Comparison of ENCODE assay signal across 8 cellular contexts in the genomic region with DNA sequence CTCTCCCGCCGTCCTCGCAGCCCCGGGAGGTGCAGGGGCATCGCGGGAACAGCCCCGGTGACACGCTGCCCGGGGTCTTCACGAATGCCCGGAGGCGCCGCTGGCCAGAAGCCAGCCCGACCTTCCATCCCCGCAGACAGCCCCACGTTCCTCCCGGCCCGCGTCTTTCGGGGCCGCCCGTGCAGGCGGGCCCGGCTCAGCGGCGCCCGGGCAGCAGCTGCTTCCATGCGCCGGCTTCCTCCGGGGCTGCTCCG. TPM values are rescaled to one million over a fixed set of nuclear protein-coding genes. Genes with fewer than 3 reads are reported as not detected.
DNase-seq lines count a peak whose midpoint lies in the region; ATAC-seq and TF ChIP-seq lines count a peak whose summit lies in the region.

No MANE protein-coding gene starts in this region.

- H3K79me2 ChIP-seq in PC-3 (ENCODE audit: low read length) = peaks cover 13% of the 10 kb centered on the region

- H3K4me1 ChIP-seq in PC-3 (ENCODE audit: insufficient read depth, low read length) (peaks cover 19% of the 10 kb centered on the region), rectal smooth muscle tissue (ENCODE audit: control insufficient read depth, insufficient read depth, low read length) (peaks cover 4% of the 10 kb centered on the region)

- H4K20me1 ChIP-seq in PC-3 (ENCODE audit: low read length) = peaks cover 11% of the 10 kb centered on the region

- H3K4me3 ChIP-seq in AG04450 (ENCODE audit: low read depth, low read length) (peak overlapping the region; percentile 71), PC-3 (ENCODE audit: low read length) (peak overlapping the region; percentile 86), fibroblast of mammary gland (ENCODE audit: control insufficient read depth, low read depth, low read length) (peak overlapping the region; percentile 52), rectal smooth muscle tissue (ENCODE audit: low read length) (peak overlapping the region; percentile 80)

- H3K27me3 ChIP-seq in AG04450 (ENCODE audit: control insufficient read depth, insufficient read depth, low read length) (peaks cover 26% of the 10 kb centered on the region), PC-3 (ENCODE audit: low read length) (no peaks in the 10 kb centered on the region), rectal smooth muscle tissue (ENCODE audit: control insufficient read depth, insufficient read depth, low read length) (no peaks in the 10 kb centered on the region)

- POLR2A ChIA-PET in AG04450 (lab: Yijun Ruan, JAX) = interaction anchor here (0.6 to 1.7 kb wide), 4 partner anchors 9 to 735 kb away, joined by 3 to 15 read pairs (median 4); no protein-coding TSS in a partner anchor
- POLR2A ChIA-PET in PC-3 (lab: Charles Lee; ENCODE audit: unreplicated experiment) = interaction anchor here (1.7 kb wide), 1 partner anchor 9 kb away, joined by 18 read pairs; no protein-coding TSS in a partner anchor

- H3K36me3 ChIP-seq in PC-3 (ENCODE audit: low read depth, low read length) (no peaks in the 10 kb centered on the region), rectal smooth muscle tissue (ENCODE audit: control insufficient read depth, insufficient read depth, low read length) (no peaks in the 10 kb centered on the region)

- CTCF ChIA-PET in AG04450 (lab: Charles Lee) (interaction anchor here (0.8 to 3.5 kb wide), 12 partner anchors 9 to 119 kb away, joined by 3 to 52 read pairs (median 4); no protein-coding TSS in a partner anchor), PC-3 (lab: Charles Lee) (interaction anchor here (0.7 to 2.7 kb wide), 7 partner anchors 9 to 119 kb away, joined by 3 to 24 read pairs (median 5); no protein-coding TSS in a partner anchor)

- intact Hi-C loops in PC-3 (cut with micrococcal nuclease) = loop anchor here (1.0 to 2.0 kb wide), 4 partner anchors 8 to 119 kb away; no protein-coding TSS in a partner anchor

- no peaks in the 10 kb centered on the region; the same call in 1 of the 2 replicates for H3K9me3 ChIP-seq in AG04450 (ENCODE audit: control insufficient read depth, insufficient read depth, low read length)
- H3K9me3 ChIP-seq in PC-3 (ENCODE audit: low read length) = no peaks in the 10 kb centered on the region

- DNase-seq in AG04450 (ENCODE audit: low read depth, low spot score) = no peak
- DNase-seq in PC-3 = no peak
- no peak for DNase-seq in fibroblast of mammary gland (ENCODE audit: low read depth)
- no peak for DNase-seq in NCI-H1105 treated with DMSO at 0.1 percent for 48 hours (lab: John Stamatoyannopoulos, UW)
- DNase-seq in NCI-H2107 (lab: John Stamatoyannopoulos, UW) = no peak

- H3F3A ChIP-seq in PC-3 (ENCODE audit: low read length, unreplicated experiment) = no peaks in the 10 kb centered on the region

- H3K9me2 ChIP-seq in PC-3 (replicated peaks; ENCODE audit: low read length) = no peaks in the 10 kb centered on the region

- H3K4me2 ChIP-seq in PC-3 (ENCODE audit: low read length) = peak overlapping the region; percentile 99

- peak overlapping the region; percentile 86; the same call in 1 of the 2 replicates for H2AFZ ChIP-seq in PC-3 (ENCODE audit: low read length)

- no TSS peak for BruUV-seq in PC-3 (replicated peaks; lab: Mats Ljungman, UMichigan)

- H3K9ac ChIP-seq in PC-3 (ENCODE audit: low read length) = peak overlapping the region; percentile 87
- H3K9ac ChIP-seq in rectal smooth muscle tissue (ENCODE audit: low read length) = peak overlapping the region; percentile 62

- no peak overlapping the region for H3K27ac ChIP-seq in AG04450 (ENCODE audit: low read depth, low read length)
- H3K27ac ChIP-seq in PC-3 (ENCODE audit: low read length) = peak overlapping the region; percentile 72
- H3K27ac ChIP-seq in rectal smooth muscle tissue (ENCODE audit: low read depth, low read length) = peak overlapping the region; percentile 88

- peak; percentile 2 for ATAC-seq in GM21576 (IDR thresholded peaks at IDR 0.05; ENCODE audit: unreplicated experiment)
- ATAC-seq in PC-3 = no peak
- no peak for ATAC-seq in HG02981 (IDR thresholded peaks at IDR 0.05; ENCODE audit: unreplicated experiment)

- TF ChIP-seq CTCF in AG04450 (IDR thresholded peaks at IDR 0.05; ENCODE audit: low read depth, low read length) = no peak
- TF ChIP-seq CTCF in PC-3 (conservative IDR thresholded peaks at IDR 0.05; ENCODE audit: low read depth, low read length) = no peak
- TF ChIP-seq CTCF in fibroblast of mammary gland (conservative IDR thresholded peaks at IDR 0.05; ENCODE audit: control insufficient read depth, insufficient read depth, low read depth, low read length) = no peak

RNA-seq across cellular contexts. Expression of a gene that starts 0.8 kb away (rescaled TPM):
- polyA plus RNA-seq in AG04450 (2011; rRNA removed) = 1.7 and 1.9 TPM in 2 replicates
- 0.22 and 0.64 TPM in 2 replicates for polyA minus RNA-seq in AG04450 (2011; rRNA and poly(A)+ RNA removed)
- total RNA-seq in PC-3 (2014; rRNA removed) = 66.7 and 108 TPM in 2 replicates

RNA-seq across cellular contexts. Expression of a gene that starts 3.6 kb away (rescaled TPM):
- polyA plus RNA-seq in AG04450 (2011; rRNA removed) = 0.74 and 0.86 TPM in 2 replicates
- polyA minus RNA-seq in AG04450 (2011; rRNA and poly(A)+ RNA removed) = not detected in 2 replicates
- total RNA-seq in PC-3 (2014; rRNA removed) = 45.9 and 48.7 TPM in 2 replicates

RNA-seq across cellular contexts. Expression of a gene that starts 15.6 kb away (rescaled TPM):
- polyA plus RNA-seq in AG04450 (2011; rRNA removed) = 28.2 and 43.8 TPM in 2 replicates
- polyA minus RNA-seq in AG04450 (2011; rRNA and poly(A)+ RNA removed) = 6.6 and 9.3 TPM in 2 replicates
- 100 and 109 TPM in 2 replicates for total RNA-seq in PC-3 (2014; rRNA removed)

RNA-seq across cellular contexts. Expression of a gene that starts 36.1 kb away (rescaled TPM):
- 1.5 and 2.0 TPM in 2 replicates for polyA plus RNA-seq in AG04450 (2011; rRNA removed)
- polyA minus RNA-seq in AG04450 (2011; rRNA and poly(A)+ RNA removed) = 0.83 TPM in 2 replicates
- 27.5 and 33.6 TPM in 2 replicates for total RNA-seq in PC-3 (2014; rRNA removed)
